ENCODE assay signal across 8 cellular contexts in genomic region chr5:78771260-78772240, GRCh38.
DNase-seq lines count a peak whose midpoint lies in the region; ATAC-seq, FAIRE-seq and TF ChIP-seq lines count a peak whose summit lies in the region.

No MANE protein-coding gene starts in this region.

- in situ Hi-C loops in K562 (cut with MboI), result no loop called here

- H3K36me3 ChIP-seq in K562 (ENCODE audit: control insufficient read depth, insufficient read depth, low read length) (no peaks in the 10 kb centered on the region), mesenchymal stem cell (ENCODE audit: control insufficient read depth in 1 of 2, insufficient read depth in 2 of 2, low read depth in 1 of 2, low read length in 2 of 2) (no peaks in the 10 kb centered on the region)

- peak overlapping the region; percentile 3 for H3K27ac Mint-ChIP-seq in stimulated activated naive CD8-positive, alpha-beta T cell treated with anti-CD3 and anti-CD28 coated beads, Interleukin-15, Interleukin-2, amounts not matched to agents 100 ng/mL and 50 ng/mL, for 24 hours

- H3K9ac ChIP-seq in K562 (ENCODE audit: insufficient read depth in 1 of 2, low read depth in 2 of 2, low read length in 2 of 2) (peak overlapping the region; percentile 7 to 35; a peak in 2 of 4 replicates), mesenchymal stem cell (ENCODE audit: low read length) (no peak overlapping the region)

- TF ChIP-seq RAD21 in K562 (CRISPR knock-in tag; conservative IDR thresholded peaks at IDR 0.05 in 1 of 2, IDR thresholded peaks at IDR 0.05 in 1 of 2), result no peak

- peaks cover 11% of the 10 kb centered on the region for H3K4me1 Mint-ChIP-seq in stimulated activated naive CD8-positive, alpha-beta T cell treated with anti-CD3 and anti-CD28 coated beads, Interleukin-15, Interleukin-2, amounts not matched to agents 100 ng/mL and 50 ng/mL, for 24 hours (ENCODE audit: low read depth)

- peak; percentile 98 for TF ChIP-seq EP300 in K562 (IDR thresholded peaks at IDR 0.05; ENCODE audit: low read length)

- H3K9me3 Mint-ChIP-seq in stimulated activated naive CD8-positive, alpha-beta T cell treated with anti-CD3 and anti-CD28 coated beads, Interleukin-15, Interleukin-2, amounts not matched to agents 100 ng/mL and 50 ng/mL, for 24 hours, result no peaks in the 10 kb centered on the region

- H3K79me1 ChIP-seq in mesenchymal stem cell (replicated peaks; ENCODE audit: low read length, poor library complexity, severe bottlenecking), result no peaks in the 10 kb centered on the region

- no peak overlapping the region for H2BK120ac ChIP-seq in mesenchymal stem cell (ENCODE audit: low read depth, low read length)

- peak overlapping the region; percentile 71 for H2AFZ ChIP-seq in K562 (ENCODE audit: low read depth, low read length)
- no peak overlapping the region for H2AFZ ChIP-seq in mesenchymal stem cell (ENCODE audit: low read depth, low read length)

- peak overlapping the region; percentile 30 for H4K8ac ChIP-seq in mesenchymal stem cell (ENCODE audit: low read length)

- intact Hi-C loops in K562 (cut with micrococcal nuclease), result no loop called here

- no peaks in the 10 kb centered on the region for H3K9me1 ChIP-seq in K562 (ENCODE audit: control insufficient read depth, insufficient read depth, low read length)

- POLR2A ChIA-PET in K562 (lab: Yijun Ruan, JAX), result interaction anchor here (0.6 to 1.2 kb wide), 3 partner anchors 26 to 434 kb away, joined by 3 read pairs; no protein-coding TSS in a partner anchor

- WGBS in K562 (ENCODE audit: insufficient coverage, low coverage, missing lambda C conversion rate), result 20% methylated on average over 13 of the region's 13 CpGs
- WGBS in mesenchymal stem cell, result 36% methylated on average over 10 of the region's 13 CpGs

- TF ChIP-seq POLR2A in K562 (conservative IDR thresholded peaks at IDR 0.05), result no peak

- FAIRE-seq in K562 (lab: Jason Lieb, UNC), result peak; percentile 88

- H3K23ac ChIP-seq in mesenchymal stem cell (ENCODE audit: low read length in 2 of 2), result no peak overlapping the region

- no peak overlapping the region for H3K4me3 Mint-ChIP-seq in stimulated activated naive CD8-positive, alpha-beta T cell treated with anti-CD3 and anti-CD28 coated beads, Interleukin-15, Interleukin-2, amounts not matched to agents 100 ng/mL and 50 ng/mL, for 24 hours

- H2BK12ac ChIP-seq in mesenchymal stem cell (ENCODE audit: low read length in 2 of 2), result peak overlapping the region; percentile 83 to 88

- peak overlapping the region; percentile 40 for H3K27ac ChIP-seq in K562 (ENCODE audit: extremely low read depth, low read depth, low read length)
- no peak overlapping the region for H3K27ac ChIP-seq in mesenchymal stem cell (ENCODE audit: low read length, poor library complexity, severe bottlenecking)

- TF ChIP-seq CTCF in K562 (IDR thresholded peaks at IDR 0.05 in 2 of 3, conservative IDR thresholded peaks at IDR 0.05 in 1 of 3; ENCODE audit: insufficient read depth in 2 of 3, low read depth in 1 of 3, low read length in 3 of 3), result no peak

- CTCF ChIA-PET in K562 (lab: Yijun Ruan, JAX; ENCODE audit: low intra/inter-chr PET ratio), result no interaction called here

- H2BK15ac ChIP-seq in mesenchymal stem cell (ENCODE audit: low read depth, poor library complexity, severe bottlenecking), result no peak overlapping the region

- no peak overlapping the region for H4K91ac ChIP-seq in mesenchymal stem cell (ENCODE audit: low read length)

- no peak overlapping the region for H2AK5ac ChIP-seq in mesenchymal stem cell (ENCODE audit: low read length, severe bottlenecking)

- no peak overlapping the region for H3K4me3 ChIP-seq in K562
- no peak overlapping the region for H3K4me3 ChIP-seq in mesenchymal stem cell (ENCODE audit: insufficient read depth in 1 of 2, low read depth in 1 of 2, low read length in 2 of 2)

- no peaks in the 10 kb centered on the region for H4K20me1 ChIP-seq in K562 (replicated peaks; ENCODE audit: control insufficient read depth, insufficient read depth, low read length)

- peak overlapping the region; percentile 20; the same call in 1 of the 2 replicates for H3K4me2 ChIP-seq in K562 (ENCODE audit: insufficient read depth, low read length)
- H3K4me2 ChIP-seq in mesenchymal stem cell (ENCODE audit: low read length, poor library complexity, severe bottlenecking), result no peak overlapping the region

- BruUV-seq in K562 (replicated peaks; lab: Mats Ljungman, UMichigan), result no TSS peak

- peak overlapping the region in 1 of 2 experiments; percentile 84 for H3K18ac ChIP-seq in mesenchymal stem cell (ENCODE audit: low read depth in 1 of 2, low read length in 2 of 2)

- ATAC-seq in stimulated activated naive CD8-positive, alpha-beta T cell treated with anti-CD3 and anti-CD28 coated beads, Interleukin-15, Interleukin-2, amounts not matched to agents 100 U/mL and 50 U/mL, for 24 hours, result no peak
- ATAC-seq in K562 (peak; percentile 80), GM18873 (IDR thresholded peaks at IDR 0.05; ENCODE audit: low FRiP score, unreplicated experiment) (no peak), GM21717 (IDR thresholded peaks at IDR 0.05; ENCODE audit: unreplicated experiment) (no peak), GM18519 (IDR thresholded peaks at IDR 0.05; ENCODE audit: low FRiP score, unreplicated experiment) (no peak)

- H3K9me3 ChIP-seq in K562 (replicated peaks; ENCODE audit: control insufficient read depth, insufficient read depth, low read depth, low read length) (no peaks in the 10 kb centered on the region; the same call in 1 of the 2 replicates), mesenchymal stem cell (ENCODE audit: control insufficient read depth, low read length) (peaks cover under 1% of the 10 kb centered on the region)

- DNase-seq in stimulated activated naive CD8-positive, alpha-beta T cell treated with anti-CD3 and anti-CD28 coated beads, Interleukin-15, Interleukin-2, amounts not matched to agents 100 U/mL and 50 U/mL, for 24 hours, result no peak
- DNase-seq in K562 (ENCODE audit: extremely low read depth in 1 of 4, low spot score in 3 of 4) (peak; percentile 38 to 60 (median 46)), mesenchymal stem cell (peak; percentile 30), T1000 (lab: John Stamatoyannopoulos, UW) (no peak)

- H3K27me3 ChIP-seq in K562 (ENCODE audit: control insufficient read depth in 2 of 2, insufficient read depth in 2 of 2, low read length in 2 of 2) (no peaks in the 10 kb centered on the region; a peak in 1 of 5 replicates), mesenchymal stem cell (ENCODE audit: control insufficient read depth in 1 of 2, insufficient read depth in 1 of 2, low read length in 2 of 2) (no peaks in the 10 kb centered on the region)

- no peaks in the 10 kb centered on the region for H3K79me2 ChIP-seq in K562 (ENCODE audit: control insufficient read depth, insufficient read depth, low read length)

- no peaks in the 10 kb centered on the region for H3K27me3 Mint-ChIP-seq in stimulated activated naive CD8-positive, alpha-beta T cell treated with anti-CD3 and anti-CD28 coated beads, Interleukin-15, Interleukin-2, amounts not matched to agents 100 ng/mL and 50 ng/mL, for 24 hours

- H3K4ac ChIP-seq in mesenchymal stem cell (ENCODE audit: low read depth in 1 of 2, low read length in 2 of 2), result peak overlapping the region in 1 of 2 experiments; percentile 58

- H3K36me3 Mint-ChIP-seq in stimulated activated naive CD8-positive, alpha-beta T cell treated with anti-CD3 and anti-CD28 coated beads, Interleukin-15, Interleukin-2, amounts not matched to agents 100 ng/mL and 50 ng/mL, for 24 hours (ENCODE audit: low read depth), result peaks cover 14% of the 10 kb centered on the region

- no peak overlapping the region for H2BK5ac ChIP-seq in mesenchymal stem cell (ENCODE audit: low read depth, low read length, poor library complexity, severe bottlenecking)

- peaks cover 12 to 13% of the 10 kb centered on the region in 2 experiments; a peak in 4 of 5 replicates for H3K4me1 ChIP-seq in K562 (replicated peaks in 1 of 2; ENCODE audit: control insufficient read depth in 2 of 2, insufficient read depth in 2 of 2, low read length in 2 of 2)
- peaks cover 6% of the 10 kb centered on the region for H3K4me1 ChIP-seq in mesenchymal stem cell (ENCODE audit: control insufficient read depth, insufficient read depth, low read depth, low read length)

- H3K14ac ChIP-seq in mesenchymal stem cell (ENCODE audit: low read length in 2 of 2), result peak overlapping the region in 1 of 2 experiments; percentile 90

TF ChIP-seq in K562, 482 proteins besides CTCF, POLR2A, EP300 and RAD21 (continues in another document):
- no peak for TF ChIP-seq THRAP3 (IDR thresholded peaks at IDR 0.05; ENCODE audit: borderline replicate concordance)
- TF ChIP-seq ZNF384 (IDR thresholded peaks at IDR 0.05; ENCODE audit: low read depth, low read length), result peak; percentile 92
- peak; percentile 70 for TF ChIP-seq CHAMP1 (IDR thresholded peaks at IDR 0.05)
- peak; percentile 91 for TF ChIP-seq TCF3 (CRISPR knock-in tag; IDR thresholded peaks at IDR 0.05)
- TF ChIP-seq MAFF (IDR thresholded peaks at IDR 0.05; ENCODE audit: low read length), result peak; percentile 87

Comparison
In these comparisons a context has a peak if more than half of its experiments do, and no peak if none do; other contexts are left out.
1. DNase-seq: peak in K562 (4 of 4) and mesenchymal stem cell (single experiment); none in stimulated activated naive CD8-positive, alpha-beta T cell treated with anti-CD3 and anti-CD28 coated beads, Interleukin-15, Interleukin-2, amounts not matched to agents 100 U/mL and 50 U/mL, for 24 hours (single experiment) and T1000 (single experiment).